Comparison of ENCODE assay signal across 8 cellular contexts in genomic region chr7:127585044-127585953, GRCh38. TPM values are rescaled to one million over a fixed set of nuclear protein-coding genes. Genes with fewer than 3 reads are reported as not detected.
DNase-seq lines count a peak whose midpoint lies in the region; ATAC-seq and TF ChIP-seq lines count a peak whose summit lies in the region.

Gene GCC1 (minus strand): TSS chr7:127585596. CDS start chr7:127585182, 414 bp downstream.

- H3K9me2 ChIP-seq in DOHH2 (replicated peaks; ENCODE audit: control insufficient read depth, low read length), result no peaks in the 10 kb centered on the region

- H3K4me3 Mint-ChIP-seq in activated T-helper 17 cell treated with anti-CD3 and anti-CD28 coated beads, Interleukin-2, amount 50 U/mL, for 72 hours, result peak within 1 kb of the TSS; percentile 88
- H3K4me3 Mint-ChIP-seq in natural killer cell, result peak within 1 kb of the TSS; percentile 95

- H3K9me3 ChIP-seq in DOHH2 (ENCODE audit: control insufficient read depth, insufficient read depth, low read length), result no peaks in the 10 kb centered on the region
- H3K9me3 ChIP-seq in fibroblast of lung (ENCODE audit: control insufficient read depth, insufficient read depth, low read depth, low read length), result no peaks in the 10 kb centered on the region

- peak within 1 kb of the TSS; percentile 83 for H3K27ac Mint-ChIP-seq in activated T-helper 17 cell treated with anti-CD3 and anti-CD28 coated beads, Interleukin-2, amount 50 U/mL, for 72 hours
- H3K27ac Mint-ChIP-seq in natural killer cell, result peak within 1 kb of the TSS; percentile 86 to 94

- intact Hi-C loops in natural killer cell (cut with micrococcal nuclease), result loop anchor here (1.0 to 5.0 kb wide), 2 partner anchors 66 to 193 kb away; partner anchors contain the start of gene ZNF800

- peaks cover 26% of the 10 kb centered on the region; the same call in 1 of the 2 replicates for H4K20me1 ChIP-seq in DOHH2 (ENCODE audit: control insufficient read depth, insufficient read depth, low read depth, low read length)
- 0 out of 2 replicates have a peak, but pooled peaks cover 5% of the 10 kb centered on the region for H4K20me1 ChIP-seq in KMS-11 (ENCODE audit: insufficient read depth)
- no peaks in the 10 kb centered on the region for H4K20me1 ChIP-seq in fibroblast of lung (ENCODE audit: control insufficient read depth, extremely low read depth, insufficient read depth, low read length)

- H3K4me3 ChIP-seq in DOHH2 (ENCODE audit: low read length) (peak within 1 kb of the TSS; percentile 80), KMS-11 (IDR thresholded peaks at IDR 0.05; ENCODE audit: insufficient read depth, low read depth, low read length) (peak within 1 kb of the TSS; percentile 52), fibroblast of lung (replicated peaks in 1 of 4; ENCODE audit: control extremely low read depth in 1 of 4, insufficient read depth in 1 of 4, low read depth in 3 of 4, low read length in 4 of 4) (peak within 1 kb of the TSS; percentile 55 to 91 (median 84))

- H2AFZ ChIP-seq in KMS-11 (ENCODE audit: low read depth) (peak within 1 kb of the TSS; percentile 89), fibroblast of lung (ENCODE audit: low read length) (peak within 1 kb of the TSS; percentile 98)

- H3K4me1 Mint-ChIP-seq in activated T-helper 17 cell treated with anti-CD3 and anti-CD28 coated beads, Interleukin-2, amount 50 U/mL, for 72 hours, result peaks cover 48% of the 10 kb centered on the region
- H3K4me1 Mint-ChIP-seq in natural killer cell, result peaks cover 69 to 74% of the 10 kb centered on the region in 2 donors

- peak within 1 kb of the TSS; percentile 81 for H3K4me2 ChIP-seq in DOHH2 (ENCODE audit: low read length)
- peak within 1 kb of the TSS; percentile 100 for H3K4me2 ChIP-seq in KMS-11
- peak within 1 kb of the TSS; percentile 93 for H3K4me2 ChIP-seq in fibroblast of lung (ENCODE audit: extremely low read depth, insufficient read depth, low read length)

- H3K36me3 ChIP-seq in DOHH2 (ENCODE audit: control insufficient read depth, low read length) (peaks cover 48% of the 10 kb centered on the region), KMS-11 (ENCODE audit: insufficient read depth) (no peaks in the 10 kb centered on the region; the same call in 1 of the 2 replicates), fibroblast of lung (ENCODE audit: control insufficient read depth, insufficient read depth, low read length) (peaks cover 2% of the 10 kb centered on the region)

- DNase-seq in RPMI7951 (ENCODE audit: low read depth), result peak; percentile 86
- peak; percentile 84 to 88 for DNase-seq in fibroblast of lung (ENCODE audit: low read depth in 2 of 2)
- peak; percentile 98 for DNase-seq in natural killer cell
- DNase-seq in stimulated activated naive CD4-positive, alpha-beta T cell treated with Interleukin-2 at 50 U/mL for 16 hours (lab: John Stamatoyannopoulos, UW), result peak; percentile 87

- H3F3A ChIP-seq in DOHH2 (ENCODE audit: control insufficient read depth, insufficient read depth), result peaks cover 8% of the 10 kb centered on the region

- no peaks in the 10 kb centered on the region for H3K9me3 Mint-ChIP-seq in activated T-helper 17 cell treated with anti-CD3 and anti-CD28 coated beads, Interleukin-2, amount 50 U/mL, for 72 hours
- no peaks in the 10 kb centered on the region for H3K9me3 Mint-ChIP-seq in natural killer cell

- ATAC-seq in GM21786 (IDR thresholded peaks at IDR 0.05; ENCODE audit: unreplicated experiment), result peak; percentile 79
- ATAC-seq in activated T-helper 17 cell treated with anti-CD3 and anti-CD28 coated beads, Interleukin-2, amount 50 U/mL, for 72 hours (replicated peaks), result peak; percentile 83
- ATAC-seq in natural killer cell, result peak; percentile 81 to 93 (median 83)

- peak within 1 kb of the TSS; percentile 84 for H3K9ac ChIP-seq in KMS-11
- peak within 1 kb of the TSS; percentile 88 for H3K9ac ChIP-seq in fibroblast of lung (ENCODE audit: insufficient read depth, low read length)

- no peaks in the 10 kb centered on the region for H3K27me3 ChIP-seq in DOHH2 (ENCODE audit: control insufficient read depth, low read length)
- no peaks in the 10 kb centered on the region for H3K27me3 ChIP-seq in KMS-11 (ENCODE audit: insufficient read depth, low read depth)
- H3K27me3 ChIP-seq in fibroblast of lung (ENCODE audit: control insufficient read depth, insufficient read depth, low read length), result no peaks in the 10 kb centered on the region

- H3K27ac ChIP-seq in DOHH2 (ENCODE audit: low read depth, low read length), result no peak within 1 kb of the TSS
- H3K27ac ChIP-seq in KMS-11, result peak within 1 kb of the TSS; percentile 42
- peak within 1 kb of the TSS; percentile 83 for H3K27ac ChIP-seq in fibroblast of lung (ENCODE audit: insufficient read depth, low read length)

- H3K36me3 Mint-ChIP-seq in activated T-helper 17 cell treated with anti-CD3 and anti-CD28 coated beads, Interleukin-2, amount 50 U/mL, for 72 hours (ENCODE audit: low read depth), result peaks cover 47% of the 10 kb centered on the region
- H3K36me3 Mint-ChIP-seq in natural killer cell, result peaks cover 8% of the 10 kb centered on the region

- H3K4me1 ChIP-seq in DOHH2 (ENCODE audit: control insufficient read depth, low read length), result peaks cover 37% of the 10 kb centered on the region
- peaks cover 31% of the 10 kb centered on the region for H3K4me1 ChIP-seq in KMS-11 (ENCODE audit: low read depth, poor library complexity, severe bottlenecking)
- H3K4me1 ChIP-seq in fibroblast of lung (ENCODE audit: control insufficient read depth, extremely low read depth, insufficient read depth, low read length), result peaks cover 3% of the 10 kb centered on the region

- H3K27me3 Mint-ChIP-seq in activated T-helper 17 cell treated with anti-CD3 and anti-CD28 coated beads, Interleukin-2, amount 50 U/mL, for 72 hours, result no peaks in the 10 kb centered on the region
- H3K27me3 Mint-ChIP-seq in natural killer cell (ENCODE audit: low read depth in 2 of 2), result no peaks in the 10 kb centered on the region

- TF ChIP-seq CTCF in DOHH2 (IDR thresholded peaks at IDR 0.05; ENCODE audit: low read depth, low read length, poor library complexity, severe bottlenecking) (no peak), KMS-11 (conservative IDR thresholded peaks at IDR 0.05; ENCODE audit: low read depth, low read length) (no peak), fibroblast of lung (conservative IDR thresholded peaks at IDR 0.05 in 1 of 2, IDR thresholded peaks at IDR 0.05 in 1 of 2; ENCODE audit: low read depth in 1 of 2, low read length in 2 of 2) (no peak), natural killer cell (IDR thresholded peaks at IDR 0.05) (no peak)

- H3K79me2 ChIP-seq in DOHH2 (ENCODE audit: control insufficient read depth, low read length) (peaks cover 57% of the 10 kb centered on the region), KMS-11 (ENCODE audit: insufficient read depth, low read depth) (peaks cover 47% of the 10 kb centered on the region), fibroblast of lung (ENCODE audit: control insufficient read depth, insufficient read depth, low read length) (peaks cover 29% of the 10 kb centered on the region)

RNA-seq across cellular contexts. Expression of gene GCC1, which starts in this region (rescaled TPM):
- total RNA-seq in RPMI7951 (2014; rRNA removed; shearing (Covaris generic)), result 9.7 and 11.4 TPM in 2 replicates
- total RNA-seq in activated T-helper 17 cell treated with anti-CD3 and anti-CD28 coated beads, Interleukin-2, amount 50 U/mL, for 72 hours, result 10 to 100 TPM; 13.2 to 18.1 TPM
- 38.8 and 39.0 TPM in 2 replicates for total RNA-seq in fibroblast of lung
- polyA plus RNA-seq in fibroblast of lung, result 7.6 and 8.0 TPM in 2 replicates
- polyA plus RNA-seq in fibroblast of lung (2012), result 10.7 and 11.5 TPM in 2 replicates
- polyA minus RNA-seq in fibroblast of lung (ENCODE audit: low replicate concordance), result 8.9 and 10.1 TPM in 2 replicates
- total RNA-seq in natural killer cell, result 10 to 100 TPM; 26.1 to 32.1 (median 28.7) TPM
